ENCODE assay signal across 10 cellular contexts in the genomic region with DNA sequence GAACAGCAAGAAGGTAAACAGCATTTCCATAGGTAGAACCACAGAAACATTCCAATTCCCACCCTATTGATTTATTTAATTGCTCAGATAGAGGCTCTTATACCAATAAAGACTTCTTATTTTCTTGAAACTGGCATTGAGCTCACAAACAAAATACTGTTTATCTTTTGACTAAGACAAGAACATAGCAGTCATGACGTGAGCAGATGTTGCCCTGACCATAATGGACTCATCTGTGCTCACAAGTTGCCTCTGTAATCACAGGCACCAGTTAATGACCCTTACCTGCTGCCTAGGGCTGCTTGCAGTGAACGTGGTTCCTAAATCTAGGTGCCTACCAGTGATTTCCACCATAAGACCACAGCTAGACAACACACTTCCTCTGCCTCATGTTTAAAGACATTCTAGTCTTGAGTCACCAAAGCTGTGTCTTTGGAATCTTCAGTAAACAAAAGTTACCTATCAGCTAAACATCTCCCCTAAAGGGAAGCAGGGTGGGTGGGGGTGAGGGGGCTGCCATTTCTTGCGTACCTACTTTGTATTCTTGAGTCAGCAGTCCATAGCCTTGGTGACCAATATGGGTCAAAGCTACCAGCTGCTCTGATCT.
A peak's percentile ranks its signal among the peaks of the same experiment; 100 is the strongest.
DNase-seq lines count a peak whose midpoint lies in the region; ATAC-seq, FAIRE-seq and TF ChIP-seq lines count a peak whose summit lies in the region.
"Had no signal": no experiment of that assay in that cellular context is flagged by ENCODE, and none has a peak within 500 bp of the region (broad histone marks: within the 10 kb centered on the region; RNA-seq: fewer than 3 reads in every experiment).

No MANE protein-coding gene starts in this region.

- H3K9me3 ChIP-seq in SU-DHL-6 (ENCODE audit: insufficient read depth, low read length), result no peaks in the 10 kb centered on the region
- H3K9me3 ChIP-seq in effector memory CD4-positive, alpha-beta T cell (ENCODE audit: control insufficient read depth, low read length), result no peaks in the 10 kb centered on the region
- H3K9me3 ChIP-seq: ovary had no signal

- H3K4me1 ChIP-seq in effector memory CD4-positive, alpha-beta T cell (ENCODE audit: control insufficient read depth, insufficient read depth, low read length, poor library complexity, severe bottlenecking), result peaks cover 41% of the 10 kb centered on the region

- H3K36me3 ChIP-seq in SU-DHL-6 (ENCODE audit: low read length), result no peaks in the 10 kb centered on the region
- no peaks in the 10 kb centered on the region for H3K36me3 ChIP-seq in effector memory CD4-positive, alpha-beta T cell (ENCODE audit: control insufficient read depth, insufficient read depth, low read length)
- H3K36me3 ChIP-seq: ovary had no signal

- no peaks in the 10 kb centered on the region for H3F3A ChIP-seq in SU-DHL-6 (ENCODE audit: insufficient read depth)

- H3K4me3 ChIP-seq in SU-DHL-6 (ENCODE audit: insufficient read depth, low read length, poor library complexity, severe bottlenecking), result no peak overlapping the region
- no peak overlapping the region for H3K4me3 ChIP-seq in effector memory CD4-positive, alpha-beta T cell (ENCODE audit: insufficient read depth, low read depth, low read length, poor library complexity, severe bottlenecking)

- no peak overlapping the region for H3K9ac ChIP-seq in SU-DHL-6 (ENCODE audit: low read length)

- H3K27ac ChIP-seq in SU-DHL-6 (ENCODE audit: low read depth, low read length), result no peak overlapping the region
- H3K27ac ChIP-seq in effector memory CD4-positive, alpha-beta T cell (ENCODE audit: insufficient read depth, low read length, poor library complexity, severe bottlenecking), result peak overlapping the region; percentile 91

- H3K4me2 ChIP-seq in SU-DHL-6 (ENCODE audit: low read depth, low read length, poor library complexity, severe bottlenecking), result peak overlapping the region; percentile 68

- H3K27me3 ChIP-seq in SU-DHL-6 (ENCODE audit: low read length), result no peaks in the 10 kb centered on the region
- no peaks in the 10 kb centered on the region for H3K27me3 ChIP-seq in effector memory CD4-positive, alpha-beta T cell (replicated peaks; ENCODE audit: control insufficient read depth, insufficient read depth, low read length, poor library complexity, severe bottlenecking)
- H3K27me3 ChIP-seq: ovary had no signal

- peaks cover 42% of the 10 kb centered on the region for H3K79me2 ChIP-seq in SU-DHL-6 (ENCODE audit: insufficient read depth, low read length)

- H3K9me2 ChIP-seq in SU-DHL-6 (replicated peaks; ENCODE audit: insufficient read depth, low read length), result no peaks in the 10 kb centered on the region

- no peak for FAIRE-seq in H54 (lab: Jason Lieb, UNC)
- FAIRE-seq: GM18507 had no signal

- H2AFZ ChIP-seq in SU-DHL-6 (ENCODE audit: low read depth, low read length, severe bottlenecking), result no peak overlapping the region

- ATAC-seq in stimulated activated naive CD8-positive, alpha-beta T cell treated with anti-CD3 and anti-CD28 coated beads, Interleukin-15, Interleukin-2, amounts not matched to agents 100 U/mL and 50 U/mL, for 24 hours, result peak; percentile 11

- DNase-seq in activated CD4-positive, alpha-beta T cell treated with anti-CD3 and anti-CD28 coated beads for 4 hours, result peak; percentile 31 to 48
- DNase-seq in activated CD4-positive, alpha-beta T cell treated with anti-CD3 and anti-CD28 coated beads, Interleukin-2, amount 50 U/mL, for 48 hours, result no peak
- peak; percentile 17 to 64 (median 58) for DNase-seq in effector memory CD4-positive, alpha-beta T cell
- DNase-seq in stimulated activated naive CD8-positive, alpha-beta T cell treated with anti-CD3 and anti-CD28 coated beads, Interleukin-15, Interleukin-2, amounts not matched to agents 100 U/mL and 50 U/mL, for 24 hours, result no peak
- no peak for DNase-seq in iPS-NIHi7 (ENCODE audit: extremely low spot score)
- no peak for DNase-seq in T1000 (lab: John Stamatoyannopoulos, UW)
- DNase-seq in H54 (ENCODE audit: insufficient read length, low spot score), result no peak
- DNase-seq: ovary had no signal

- TF ChIP-seq POLR2A in H54 (IDR thresholded peaks at IDR 0.05; ENCODE audit: low read depth, low read length), result no peak

- no peak for TF ChIP-seq CTCF in SU-DHL-6 (IDR thresholded peaks at IDR 0.05; ENCODE audit: insufficient read depth, low read length, poor library complexity, severe bottlenecking)

- no peaks in the 10 kb centered on the region for H4K20me1 ChIP-seq in SU-DHL-6 (ENCODE audit: low read depth, low read length)

Comparison
In these comparisons a context has a peak if more than half of its experiments do, and no peak if none do; other contexts are left out.
1. DNase-seq: peak in activated CD4-positive, alpha-beta T cell treated with anti-CD3 and anti-CD28 coated beads for 4 hours (2 of 2) and effector memory CD4-positive, alpha-beta T cell (3 of 3); none in activated CD4-positive, alpha-beta T cell treated with anti-CD3 and anti-CD28 coated beads, Interleukin-2, amount 50 U/mL, for 48 hours (0 of 2), stimulated activated naive CD8-positive, alpha-beta T cell treated with anti-CD3 and anti-CD28 coated beads, Interleukin-15, Interleukin-2, amounts not matched to agents 100 U/mL and 50 U/mL, for 24 hours (single experiment), iPS-NIHi7 (single experiment), T1000 (single experiment) and H54 (single experiment).